Comparison of ENCODE assay signal across 1 cellular context in the genomic region with DNA sequence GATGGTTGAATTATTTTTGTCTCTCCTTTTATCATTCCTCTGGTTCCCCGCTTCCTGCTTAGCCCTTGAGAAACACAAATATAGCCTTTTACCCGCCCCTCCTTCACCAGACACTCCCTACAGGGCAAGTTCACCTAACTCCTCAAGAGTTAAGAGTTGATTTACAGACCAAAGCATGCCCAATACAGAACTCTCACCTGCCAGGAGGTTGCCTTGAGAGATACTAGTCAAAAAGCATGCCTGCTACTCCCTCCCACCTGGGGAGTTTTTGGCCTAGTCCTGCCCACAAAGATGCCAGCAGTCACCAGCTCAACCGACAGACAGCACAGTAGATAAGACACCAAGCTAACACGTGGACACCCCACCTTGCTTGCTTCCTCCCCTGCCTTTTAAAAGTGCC.
TF ChIP-seq lines count a peak whose summit lies in the region.

No MANE protein-coding gene starts in this region.

TF ChIP-seq in GM23338, 12 proteins besides CTCF, POLR2A, EP300 and RAD21 (continued from another document):
- TF ChIP-seq, protein P1, sequence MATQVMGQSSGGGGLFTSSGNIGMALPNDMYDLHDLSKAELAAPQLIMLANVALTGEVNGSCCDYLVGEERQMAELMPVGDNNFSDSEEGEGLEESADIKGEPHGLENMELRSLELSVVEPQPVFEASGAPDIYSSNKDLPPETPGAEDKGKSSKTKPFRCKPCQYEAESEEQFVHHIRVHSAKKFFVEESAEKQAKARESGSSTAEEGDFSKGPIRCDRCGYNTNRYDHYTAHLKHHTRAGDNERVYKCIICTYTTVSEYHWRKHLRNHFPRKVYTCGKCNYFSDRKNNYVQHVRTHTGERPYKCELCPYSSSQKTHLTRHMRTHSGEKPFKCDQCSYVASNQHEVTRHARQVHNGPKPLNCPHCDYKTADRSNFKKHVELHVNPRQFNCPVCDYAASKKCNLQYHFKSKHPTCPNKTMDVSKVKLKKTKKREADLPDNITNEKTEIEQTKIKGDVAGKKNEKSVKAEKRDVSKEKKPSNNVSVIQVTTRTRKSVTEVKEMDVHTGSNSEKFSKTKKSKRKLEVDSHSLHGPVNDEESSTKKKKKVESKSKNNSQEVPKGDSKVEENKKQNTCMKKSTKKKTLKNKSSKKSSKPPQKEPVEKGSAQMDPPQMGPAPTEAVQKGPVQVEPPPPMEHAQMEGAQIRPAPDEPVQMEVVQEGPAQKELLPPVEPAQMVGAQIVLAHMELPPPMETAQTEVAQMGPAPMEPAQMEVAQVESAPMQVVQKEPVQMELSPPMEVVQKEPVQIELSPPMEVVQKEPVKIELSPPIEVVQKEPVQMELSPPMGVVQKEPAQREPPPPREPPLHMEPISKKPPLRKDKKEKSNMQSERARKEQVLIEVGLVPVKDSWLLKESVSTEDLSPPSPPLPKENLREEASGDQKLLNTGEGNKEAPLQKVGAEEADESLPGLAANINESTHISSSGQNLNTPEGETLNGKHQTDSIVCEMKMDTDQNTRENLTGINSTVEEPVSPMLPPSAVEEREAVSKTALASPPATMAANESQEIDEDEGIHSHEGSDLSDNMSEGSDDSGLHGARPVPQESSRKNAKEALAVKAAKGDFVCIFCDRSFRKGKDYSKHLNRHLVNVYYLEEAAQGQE (IDR thresholded peaks at IDR 0.05; ENCODE audit: unreplicated experiment): no peak
- TF ChIP-seq, protein P2, sequence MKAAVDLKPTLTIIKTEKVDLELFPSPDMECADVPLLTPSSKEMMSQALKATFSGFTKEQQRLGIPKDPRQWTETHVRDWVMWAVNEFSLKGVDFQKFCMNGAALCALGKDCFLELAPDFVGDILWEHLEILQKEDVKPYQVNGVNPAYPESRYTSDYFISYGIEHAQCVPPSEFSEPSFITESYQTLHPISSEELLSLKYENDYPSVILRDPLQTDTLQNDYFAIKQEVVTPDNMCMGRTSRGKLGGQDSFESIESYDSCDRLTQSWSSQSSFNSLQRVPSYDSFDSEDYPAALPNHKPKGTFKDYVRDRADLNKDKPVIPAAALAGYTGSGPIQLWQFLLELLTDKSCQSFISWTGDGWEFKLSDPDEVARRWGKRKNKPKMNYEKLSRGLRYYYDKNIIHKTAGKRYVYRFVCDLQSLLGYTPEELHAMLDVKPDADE (IDR thresholded peaks at IDR 0.05): no peak
- TF ChIP-seq JUNB (IDR thresholded peaks at IDR 0.05; ENCODE audit: unreplicated experiment) (no peak), POLR2AphosphoS5 (IDR thresholded peaks at IDR 0.05; ENCODE audit: low read depth) (no peak), ZNF331 (CRISPR knock-in tag; IDR thresholded peaks at IDR 0.05; ENCODE audit: low read depth) (no peak), CREB1 (CRISPR knock-in tag; IDR thresholded peaks at IDR 0.05; ENCODE audit: low read depth) (no peak), ZNF114 (CRISPR knock-in tag; IDR thresholded peaks at IDR 0.05) (no peak), STAT1 (IDR thresholded peaks at IDR 0.05; ENCODE audit: unreplicated experiment) (no peak), NANOG (IDR thresholded peaks at IDR 0.05; ENCODE audit: borderline replicate concordance) (no peak), EZH2 (IDR thresholded peaks at IDR 0.05; ENCODE audit: low read depth, unreplicated experiment) (no peak)
- TF ChIP-seq, protein P3, sequence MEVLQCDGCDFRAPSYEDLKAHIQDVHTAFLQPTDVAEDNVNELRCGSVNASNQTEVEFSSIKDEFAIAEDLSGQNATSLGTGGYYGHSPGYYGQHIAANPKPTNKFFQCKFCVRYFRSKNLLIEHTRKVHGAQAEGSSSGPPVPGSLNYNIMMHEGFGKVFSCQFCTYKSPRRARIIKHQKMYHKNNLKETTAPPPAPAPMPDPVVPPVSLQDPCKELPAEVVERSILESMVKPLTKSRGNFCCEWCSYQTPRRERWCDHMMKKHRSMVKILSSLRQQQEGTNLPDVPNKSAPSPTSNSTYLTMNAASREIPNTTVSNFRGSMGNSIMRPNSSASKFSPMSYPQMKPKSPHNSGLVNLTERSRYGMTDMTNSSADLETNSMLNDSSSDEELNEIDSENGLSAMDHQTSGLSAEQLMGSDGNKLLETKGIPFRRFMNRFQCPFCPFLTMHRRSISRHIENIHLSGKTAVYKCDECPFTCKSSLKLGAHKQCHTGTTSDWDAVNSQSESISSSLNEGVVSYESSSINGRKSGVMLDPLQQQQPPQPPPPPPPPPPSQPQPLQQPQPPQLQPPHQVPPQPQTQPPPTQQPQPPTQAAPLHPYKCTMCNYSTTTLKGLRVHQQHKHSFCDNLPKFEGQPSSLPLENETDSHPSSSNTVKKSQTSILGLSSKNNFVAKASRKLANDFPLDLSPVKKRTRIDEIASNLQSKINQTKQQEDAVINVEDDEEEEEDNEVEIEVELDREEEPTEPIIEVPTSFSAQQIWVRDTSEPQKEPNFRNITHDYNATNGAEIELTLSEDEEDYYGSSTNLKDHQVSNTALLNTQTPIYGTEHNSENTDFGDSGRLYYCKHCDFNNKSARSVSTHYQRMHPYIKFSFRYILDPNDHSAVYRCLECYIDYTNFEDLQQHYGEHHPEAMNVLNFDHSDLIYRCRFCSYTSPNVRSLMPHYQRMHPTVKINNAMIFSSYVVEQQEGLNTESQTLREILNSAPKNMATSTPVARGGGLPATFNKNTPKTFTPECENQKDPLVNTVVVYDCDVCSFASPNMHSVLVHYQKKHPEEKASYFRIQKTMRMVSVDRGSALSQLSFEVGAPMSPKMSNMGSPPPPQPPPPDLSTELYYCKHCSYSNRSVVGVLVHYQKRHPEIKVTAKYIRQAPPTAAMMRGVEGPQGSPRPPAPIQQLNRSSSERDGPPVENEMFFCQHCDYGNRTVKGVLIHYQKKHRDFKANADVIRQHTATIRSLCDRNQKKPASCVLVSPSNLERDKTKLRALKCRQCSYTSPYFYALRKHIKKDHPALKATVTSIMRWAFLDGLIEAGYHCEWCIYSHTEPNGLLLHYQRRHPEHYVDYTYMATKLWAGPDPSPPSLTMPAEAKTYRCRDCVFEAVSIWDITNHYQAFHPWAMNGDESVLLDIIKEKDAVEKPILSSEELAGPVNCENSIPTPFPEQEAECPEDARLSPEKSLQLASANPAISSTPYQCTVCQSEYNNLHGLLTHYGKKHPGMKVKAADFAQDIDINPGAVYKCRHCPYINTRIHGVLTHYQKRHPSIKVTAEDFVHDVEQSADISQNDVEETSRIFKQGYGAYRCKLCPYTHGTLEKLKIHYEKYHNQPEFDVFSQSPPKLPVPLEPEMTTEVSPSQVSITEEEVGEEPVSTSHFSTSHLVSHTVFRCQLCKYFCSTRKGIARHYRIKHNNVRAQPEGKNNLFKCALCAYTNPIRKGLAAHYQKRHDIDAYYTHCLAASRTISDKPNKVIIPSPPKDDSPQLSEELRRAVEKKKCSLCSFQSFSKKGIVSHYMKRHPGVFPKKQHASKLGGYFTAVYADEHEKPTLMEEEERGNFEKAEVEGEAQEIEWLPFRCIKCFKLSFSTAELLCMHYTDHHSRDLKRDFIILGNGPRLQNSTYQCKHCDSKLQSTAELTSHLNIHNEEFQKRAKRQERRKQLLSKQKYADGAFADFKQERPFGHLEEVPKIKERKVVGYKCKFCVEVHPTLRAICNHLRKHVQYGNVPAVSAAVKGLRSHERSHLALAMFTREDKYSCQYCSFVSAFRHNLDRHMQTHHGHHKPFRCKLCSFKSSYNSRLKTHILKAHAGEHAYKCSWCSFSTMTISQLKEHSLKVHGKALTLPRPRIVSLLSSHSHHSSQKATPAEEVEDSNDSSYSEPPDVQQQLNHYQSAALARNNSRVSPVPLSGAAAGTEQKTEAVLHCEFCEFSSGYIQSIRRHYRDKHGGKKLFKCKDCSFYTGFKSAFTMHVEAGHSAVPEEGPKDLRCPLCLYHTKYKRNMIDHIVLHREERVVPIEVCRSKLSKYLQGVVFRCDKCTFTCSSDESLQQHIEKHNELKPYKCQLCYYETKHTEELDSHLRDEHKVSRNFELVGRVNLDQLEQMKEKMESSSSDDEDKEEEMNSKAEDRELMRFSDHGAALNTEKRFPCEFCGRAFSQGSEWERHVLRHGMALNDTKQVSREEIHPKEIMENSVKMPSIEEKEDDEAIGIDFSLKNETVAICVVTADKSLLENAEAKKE (CRISPR knock-in tag; IDR thresholded peaks at IDR 0.05): no peak
